2 cellular contexts compared by ENCODE assay signal in the genomic region with DNA sequence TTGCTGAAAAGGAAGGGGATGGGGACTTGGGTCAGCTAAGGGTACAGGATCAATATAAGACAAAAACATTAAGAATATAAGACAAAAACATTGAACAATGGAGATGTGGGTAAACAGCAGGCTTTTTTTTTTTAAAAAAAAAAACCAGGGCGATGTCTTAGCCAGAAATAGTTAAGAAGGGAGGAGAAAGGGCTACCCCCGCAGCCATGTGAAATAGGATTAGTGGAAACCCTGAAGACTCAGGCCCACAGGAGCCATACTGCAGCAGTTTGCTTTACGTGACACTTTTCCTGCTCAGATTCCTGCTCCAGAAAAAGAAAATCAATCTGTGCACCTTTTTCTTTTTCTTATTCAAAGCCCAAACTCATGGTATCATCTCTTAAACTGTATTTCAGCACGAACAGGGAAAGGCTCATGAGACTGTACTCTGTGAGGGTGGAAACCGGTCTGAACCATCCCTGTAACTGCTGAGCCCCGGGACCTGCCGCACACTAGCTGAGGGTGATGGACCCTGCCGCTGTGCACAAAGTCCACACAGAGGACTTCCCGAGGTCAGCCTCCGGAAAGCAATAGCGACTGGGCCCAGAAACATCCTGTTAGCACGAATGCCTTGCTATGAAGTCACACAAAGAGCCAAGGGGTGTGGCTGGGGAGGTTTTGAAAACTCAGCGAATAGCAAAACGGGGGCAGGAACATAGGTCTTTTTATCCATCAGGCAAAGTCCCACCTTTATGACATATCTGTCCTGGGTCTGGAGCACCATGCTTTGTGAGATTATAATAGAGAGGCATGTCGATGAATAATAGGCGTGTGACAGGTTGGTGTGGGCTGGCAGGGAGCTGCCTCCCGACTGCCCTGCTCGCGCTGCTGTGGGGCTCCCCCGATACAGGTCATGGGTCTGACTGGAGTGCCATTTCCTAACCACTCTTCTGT.
TF ChIP-seq lines count a peak whose summit lies in the region.

No MANE protein-coding gene starts in this region.

TF ChIP-seq in SK-N-SH, 30 proteins besides CTCF, POLR2A, EP300 and RAD21:
- TF ChIP-seq IRF3 (IDR thresholded peaks at IDR 0.05; ENCODE audit: low read depth, low read length) (no peak), CHD2 (IDR thresholded peaks at IDR 0.05; ENCODE audit: low read length, partially characterized antibody) (no peak), NFIC (IDR thresholded peaks at IDR 0.05; ENCODE audit: borderline replicate concordance) (no peak), EZH2phosphoT487 (IDR thresholded peaks at IDR 0.05; ENCODE audit: borderline replicate concordance, low read depth) (no peak), FOXM1 (IDR thresholded peaks at IDR 0.05; ENCODE audit: low read depth) (no peak), POLR2AphosphoS5 (IDR thresholded peaks at IDR 0.05; ENCODE audit: low read depth, low read length) (no peak), FOSL2 (IDR thresholded peaks at IDR 0.05; ENCODE audit: borderline replicate concordance, low read depth) (no peak)

TF ChIP-seq in HepG2, 621 proteins besides CTCF, POLR2A, EP300 and RAD21 (continues in another document):
- no peak for TF ChIP-seq KAT7 (CRISPR knock-in tag; IDR thresholded peaks at IDR 0.05; ENCODE audit: borderline replicate concordance)
- no peak for TF ChIP-seq ZNF432 (CRISPR knock-in tag; IDR thresholded peaks at IDR 0.05; ENCODE audit: borderline replicate concordance)
- TF ChIP-seq ZNF383 (CRISPR knock-in tag; IDR thresholded peaks at IDR 0.05; ENCODE audit: borderline replicate concordance) = no peak
- no peak for TF ChIP-seq SRY (CRISPR knock-in tag; IDR thresholded peaks at IDR 0.05)
- TF ChIP-seq ZNF746 (CRISPR knock-in tag; IDR thresholded peaks at IDR 0.05) = no peak
- no peak for TF ChIP-seq JUNB (CRISPR knock-in tag; IDR thresholded peaks at IDR 0.05; ENCODE audit: borderline replicate concordance)
- TF ChIP-seq TBP (CRISPR knock-in tag; IDR thresholded peaks at IDR 0.05) = no peak
- no peak for TF ChIP-seq ZNF264 (CRISPR knock-in tag; IDR thresholded peaks at IDR 0.05)
- peak; percentile 47; the same call in 1 of the 2 replicates for TF ChIP-seq HOXA3 (CRISPR knock-in tag; IDR thresholded peaks at IDR 0.05)
- no peak for TF ChIP-seq ZNF138 (CRISPR knock-in tag; IDR thresholded peaks at IDR 0.05; ENCODE audit: low read depth)
- TF ChIP-seq POGZ (CRISPR knock-in tag; IDR thresholded peaks at IDR 0.05) = peak; percentile 71
- TF ChIP-seq, protein P1, sequence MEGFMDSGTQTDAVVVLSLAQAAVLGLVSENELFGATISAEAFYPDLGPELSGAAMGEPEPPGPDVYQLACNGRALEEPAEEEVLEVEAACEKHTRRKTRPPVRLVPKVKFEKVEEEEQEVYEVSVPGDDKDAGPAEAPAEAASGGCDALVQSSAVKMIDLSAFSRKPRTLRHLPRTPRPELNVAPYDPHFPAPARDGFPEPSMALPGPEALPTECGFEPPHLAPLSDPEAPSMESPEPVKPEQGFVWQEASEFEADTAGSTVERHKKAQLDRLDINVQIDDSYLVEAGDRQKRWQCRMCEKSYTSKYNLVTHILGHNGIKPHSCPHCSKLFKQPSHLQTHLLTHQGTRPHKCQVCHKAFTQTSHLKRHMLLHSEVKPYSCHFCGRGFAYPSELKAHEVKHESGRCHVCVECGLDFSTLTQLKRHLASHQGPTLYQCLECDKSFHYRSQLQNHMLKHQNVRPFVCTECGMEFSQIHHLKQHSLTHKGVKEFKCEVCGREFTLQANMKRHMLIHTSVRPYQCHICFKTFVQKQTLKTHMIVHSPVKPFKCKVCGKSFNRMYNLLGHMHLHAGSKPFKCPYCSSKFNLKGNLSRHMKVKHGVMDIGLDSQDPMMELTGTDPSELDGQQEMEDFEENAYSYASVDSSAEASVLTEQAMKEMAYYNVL (CRISPR knock-in tag; IDR thresholded peaks at IDR 0.05; ENCODE audit: borderline replicate concordance) = no peak
- TF ChIP-seq KMT2B (CRISPR knock-in tag; IDR thresholded peaks at IDR 0.05) = no peak
- TF ChIP-seq, protein P2, sequence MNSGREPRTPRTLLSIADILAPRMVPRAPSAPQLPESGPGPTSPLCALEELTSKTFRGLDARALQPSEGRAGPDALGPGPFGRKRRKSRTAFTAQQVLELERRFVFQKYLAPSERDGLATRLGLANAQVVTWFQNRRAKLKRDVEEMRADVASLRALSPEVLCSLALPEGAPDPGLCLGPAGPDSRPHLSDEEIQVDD (CRISPR knock-in tag; IDR thresholded peaks at IDR 0.05; ENCODE audit: borderline replicate concordance) = no peak
- no peak for TF ChIP-seq ZNF318 (CRISPR knock-in tag; IDR thresholded peaks at IDR 0.05)
- peak; percentile 48; the same call in 1 of the 2 replicates for TF ChIP-seq SALL1 (CRISPR knock-in tag; IDR thresholded peaks at IDR 0.05)
- TF ChIP-seq ZBTB26 (CRISPR knock-in tag; IDR thresholded peaks at IDR 0.05; ENCODE audit: borderline replicate concordance) = no peak
- TF ChIP-seq, protein P3, sequence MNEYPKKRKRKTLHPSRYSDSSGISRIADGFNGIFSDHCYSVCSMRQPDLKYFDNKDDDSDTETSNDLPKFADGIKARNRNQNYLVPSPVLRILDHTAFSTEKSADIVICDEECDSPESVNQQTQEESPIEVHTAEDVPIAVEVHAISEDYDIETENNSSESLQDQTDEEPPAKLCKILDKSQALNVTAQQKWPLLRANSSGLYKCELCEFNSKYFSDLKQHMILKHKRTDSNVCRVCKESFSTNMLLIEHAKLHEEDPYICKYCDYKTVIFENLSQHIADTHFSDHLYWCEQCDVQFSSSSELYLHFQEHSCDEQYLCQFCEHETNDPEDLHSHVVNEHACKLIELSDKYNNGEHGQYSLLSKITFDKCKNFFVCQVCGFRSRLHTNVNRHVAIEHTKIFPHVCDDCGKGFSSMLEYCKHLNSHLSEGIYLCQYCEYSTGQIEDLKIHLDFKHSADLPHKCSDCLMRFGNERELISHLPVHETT (CRISPR knock-in tag; conservative IDR thresholded peaks at IDR 0.05) = no peak
- TF ChIP-seq, protein P4, sequence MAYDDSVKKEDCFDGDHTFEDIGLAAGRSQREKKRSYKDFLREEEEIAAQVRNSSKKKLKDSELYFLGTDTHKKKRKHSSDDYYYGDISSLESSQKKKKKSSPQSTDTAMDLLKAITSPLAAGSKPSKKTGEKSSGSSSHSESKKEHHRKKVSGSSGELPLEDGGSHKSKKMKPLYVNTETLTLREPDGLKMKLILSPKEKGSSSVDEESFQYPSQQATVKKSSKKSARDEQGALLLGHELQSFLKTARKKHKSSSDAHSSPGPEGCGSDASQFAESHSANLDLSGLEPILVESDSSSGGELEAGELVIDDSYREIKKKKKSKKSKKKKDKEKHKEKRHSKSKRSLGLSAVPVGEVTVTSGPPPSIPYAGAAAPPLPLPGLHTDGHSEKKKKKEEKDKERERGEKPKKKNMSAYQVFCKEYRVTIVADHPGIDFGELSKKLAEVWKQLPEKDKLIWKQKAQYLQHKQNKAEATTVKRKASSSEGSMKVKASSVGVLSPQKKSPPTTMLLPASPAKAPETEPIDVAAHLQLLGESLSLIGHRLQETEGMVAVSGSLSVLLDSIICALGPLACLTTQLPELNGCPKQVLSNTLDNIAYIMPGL (CRISPR knock-in tag; IDR thresholded peaks at IDR 0.05; ENCODE audit: borderline replicate concordance in 1 of 2, low read depth in 1 of 2) = no peak
- TF ChIP-seq SOX6 (IDR thresholded peaks at IDR 0.05) = no peak
- no peak for TF ChIP-seq SOX6 (CRISPR knock-in tag; IDR thresholded peaks at IDR 0.05)
- TF ChIP-seq ZNF644 (CRISPR knock-in tag; IDR thresholded peaks at IDR 0.05; ENCODE audit: low read depth) = no peak
- TF ChIP-seq, protein P5, sequence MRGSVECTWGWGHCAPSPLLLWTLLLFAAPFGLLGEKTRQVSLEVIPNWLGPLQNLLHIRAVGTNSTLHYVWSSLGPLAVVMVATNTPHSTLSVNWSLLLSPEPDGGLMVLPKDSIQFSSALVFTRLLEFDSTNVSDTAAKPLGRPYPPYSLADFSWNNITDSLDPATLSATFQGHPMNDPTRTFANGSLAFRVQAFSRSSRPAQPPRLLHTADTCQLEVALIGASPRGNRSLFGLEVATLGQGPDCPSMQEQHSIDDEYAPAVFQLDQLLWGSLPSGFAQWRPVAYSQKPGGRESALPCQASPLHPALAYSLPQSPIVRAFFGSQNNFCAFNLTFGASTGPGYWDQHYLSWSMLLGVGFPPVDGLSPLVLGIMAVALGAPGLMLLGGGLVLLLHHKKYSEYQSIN (CRISPR knock-in tag; IDR thresholded peaks at IDR 0.05; ENCODE audit: borderline replicate concordance) = no peak
- TF ChIP-seq GABPA (IDR thresholded peaks at IDR 0.05; ENCODE audit: low read depth, low read length) = no peak
- TF ChIP-seq GABPA (CRISPR knock-in tag; IDR thresholded peaks at IDR 0.05; ENCODE audit: low read depth) = peak; percentile 56
- no peak for TF ChIP-seq ZNF629 (CRISPR knock-in tag; conservative IDR thresholded peaks at IDR 0.05)
- no peak for TF ChIP-seq ZNF891 (CRISPR knock-in tag; IDR thresholded peaks at IDR 0.05)
- TF ChIP-seq CEBPZ (IDR thresholded peaks at IDR 0.05; ENCODE audit: low read length) = no peak
- TF ChIP-seq ZNF556 (CRISPR knock-in tag; IDR thresholded peaks at IDR 0.05; ENCODE audit: borderline replicate concordance) = no peak
